ENCODE assay signal across 24 cellular contexts in genomic region chr11:93054279-93054678, GRCh38.
A peak's percentile ranks its signal among the peaks of the same experiment; 100 is the strongest.
DNase-seq lines count a peak whose midpoint lies in the region; ATAC-seq, FAIRE-seq and TF ChIP-seq lines count a peak whose summit lies in the region.
"Had no signal": no experiment of that assay in that cellular context is flagged by ENCODE, and none has a peak within 500 bp of the region (broad histone marks: within the 10 kb centered on the region; RNA-seq: fewer than 3 reads in every experiment).

No MANE protein-coding gene starts in this region.

- TF ChIP-seq CTCF in brain microvascular endothelial cell (IDR thresholded peaks at IDR 0.05; ENCODE audit: low read depth, low read length, missing control alignments) (no peak), Calu3 (IDR thresholded peaks at IDR 0.05; ENCODE audit: unreplicated experiment) (no peak), BE2C (IDR thresholded peaks at IDR 0.05; ENCODE audit: low read depth, low read length) (no peak)

- no peak overlapping the region for H2BK5ac ChIP-seq in mesenchymal stem cell (ENCODE audit: low read depth, low read length, poor library complexity, severe bottlenecking)

- no peak overlapping the region for H3K4me3 Mint-ChIP-seq in Calu3 (ENCODE audit: low read depth, unreplicated experiment)
- no peak overlapping the region for H3K4me3 Mint-ChIP-seq in stimulated activated naive B cell treated with anti-CD40 and anti-IgM and Interleukin-4, amounts not matched to agents 10 μg/mL and 1 μg/mL and 100 μg/mL, for 72 hours
- H3K4me3 Mint-ChIP-seq: CD4-positive, CD25-positive, alpha-beta regulatory T cell; endodermal cell; nephron; stimulated activated effector memory CD8-positive, alpha-beta T cell treated with anti-CD3 and anti-CD28 coated beads, Interleukin-12 subunit alpha, Interleukin-12 subunit beta, amount 100 ng/mL, for 72 hours had no signal

- peak overlapping the region in 1 of 2 experiments; percentile 26 for H3K4ac ChIP-seq in mesenchymal stem cell (ENCODE audit: low read depth in 1 of 2, low read length in 2 of 2)

- in situ Hi-C loops in brain microvascular endothelial cell (cut with HindIII; ENCODE audit: low pct_ligation_motif_present, low sequenced_read_pairs): no loop called here

- H3K9me3 ChIP-seq in mesenchymal stem cell (ENCODE audit: control insufficient read depth, low read length) (no peaks in the 10 kb centered on the region), BE2C (no peaks in the 10 kb centered on the region)
- H3K9me3 ChIP-seq: colonic mucosa, left lung, thoracic aorta had no signal

- H3K36me3 ChIP-seq in brain microvascular endothelial cell (replicated peaks): no peaks in the 10 kb centered on the region
- no peaks in the 10 kb centered on the region for H3K36me3 ChIP-seq in mesenchymal stem cell (ENCODE audit: control insufficient read depth in 1 of 2, insufficient read depth in 2 of 2, low read depth in 1 of 2, low read length in 2 of 2)
- H3K36me3 ChIP-seq in BE2C: no peaks in the 10 kb centered on the region
- H3K36me3 ChIP-seq: colonic mucosa, left lung, thoracic aorta had no signal

- no peaks in the 10 kb centered on the region for H3K27me3 Mint-ChIP-seq in Calu3 (ENCODE audit: unreplicated experiment)
- no peaks in the 10 kb centered on the region for H3K27me3 Mint-ChIP-seq in stimulated activated naive B cell treated with anti-CD40 and anti-IgM and Interleukin-4, amounts not matched to agents 10 μg/mL and 1 μg/mL and 100 μg/mL, for 72 hours
- H3K27me3 Mint-ChIP-seq: CD4-positive, CD25-positive, alpha-beta regulatory T cell had no signal

- H2BK12ac ChIP-seq in mesenchymal stem cell (ENCODE audit: low read length in 2 of 2): no peak overlapping the region

- peaks cover 6% of the 10 kb centered on the region for H3K4me1 Mint-ChIP-seq in Calu3 (ENCODE audit: low read depth, unreplicated experiment)
- H3K4me1 Mint-ChIP-seq in stimulated activated naive B cell treated with anti-CD40 and anti-IgM and Interleukin-4, amounts not matched to agents 10 μg/mL and 1 μg/mL and 100 μg/mL, for 72 hours: no peaks in the 10 kb centered on the region
- H3K4me1 Mint-ChIP-seq: CD4-positive, CD25-positive, alpha-beta regulatory T cell; stimulated activated effector memory CD8-positive, alpha-beta T cell treated with anti-CD3 and anti-CD28 coated beads, Interleukin-12 subunit alpha, Interleukin-12 subunit beta, amount 100 ng/mL, for 72 hours had no signal

- no peak for ATAC-seq in stimulated activated naive B cell treated with anti-CD40 and anti-IgM and Interleukin-4, amounts not matched to agents 10 μg/mL and 1 μg/mL and 100 μg/mL, for 72 hours (replicated peaks)

- H3K4me1 ChIP-seq in mesenchymal stem cell (ENCODE audit: control insufficient read depth, insufficient read depth, low read depth, low read length): no peaks in the 10 kb centered on the region
- H3K4me1 ChIP-seq in BE2C: peaks cover 7% of the 10 kb centered on the region
- H3K4me1 ChIP-seq: colonic mucosa, left lung had no signal

- intact Hi-C loops in Calu3 (cut with micrococcal nuclease; ENCODE audit: unreplicated experiment): no loop called here

- H3K4me2 ChIP-seq in mesenchymal stem cell (ENCODE audit: low read length, poor library complexity, severe bottlenecking): no peak overlapping the region

- H3K27me3 ChIP-seq in brain microvascular endothelial cell (replicated peaks) (no peaks in the 10 kb centered on the region), mesenchymal stem cell (ENCODE audit: control insufficient read depth in 1 of 2, insufficient read depth in 1 of 2, low read length in 2 of 2) (no peaks in the 10 kb centered on the region), BE2C (no peaks in the 10 kb centered on the region)
- H3K27me3 ChIP-seq: colonic mucosa, left lung had no signal

- BruUV-seq in Calu3 (replicated peaks; lab: Mats Ljungman, UMichigan): no TSS peak

- H3K4me3 ChIP-seq in brain microvascular endothelial cell (ENCODE audit: low read depth, low read length) (no peak overlapping the region), mesenchymal stem cell (ENCODE audit: insufficient read depth in 1 of 2, low read depth in 1 of 2, low read length in 2 of 2) (no peak overlapping the region), BE2C (ENCODE audit: low read depth, low read length) (no peak overlapping the region)
- H3K4me3 ChIP-seq: colonic mucosa, K562, left lung, thoracic aorta had no signal

- no peak overlapping the region for H4K91ac ChIP-seq in mesenchymal stem cell (ENCODE audit: low read length)

- H3K9me3 Mint-ChIP-seq in Calu3 (ENCODE audit: low read depth, unreplicated experiment): no peaks in the 10 kb centered on the region
- H3K9me3 Mint-ChIP-seq in stimulated activated naive B cell treated with anti-CD40 and anti-IgM and Interleukin-4, amounts not matched to agents 10 μg/mL and 1 μg/mL and 100 μg/mL, for 72 hours: no peaks in the 10 kb centered on the region
- H3K9me3 Mint-ChIP-seq: nephron had no signal

- no peak overlapping the region for H4K8ac ChIP-seq in mesenchymal stem cell (ENCODE audit: low read length)

- H2BK15ac ChIP-seq in mesenchymal stem cell (ENCODE audit: low read depth, poor library complexity, severe bottlenecking): no peak overlapping the region

- DNase-seq in H54 (ENCODE audit: insufficient read length, low spot score) (no peak), NCI-H460 (ENCODE audit: extremely low read depth, low read depth) (peak; percentile 13), brain microvascular endothelial cell (peak; percentile 11), mesenchymal stem cell (no peak), NCI-H446 (lab: John Stamatoyannopoulos, UW) (no peak), Calu3 (no peak), BE2C (no peak)
- no peak for DNase-seq in stimulated activated naive B cell treated with anti-CD40 and anti-IgM and Interleukin-4, amounts not matched to agents 10 μg/mL and 1 μg/mL and 100 μg/mL, for 72 hours
- DNase-seq: activated CD4-positive, alpha-beta T cell treated with anti-CD3 and anti-CD28 coated beads for 4 hours; activated naive CD4-positive, alpha-beta T cell treated with anti-CD3 and anti-CD28 coated beads, Interleukin-2, amount 50 U/mL, for 16 hours; colonic mucosa; endodermal cell; GDM1; NCI-H146; NCI-H748 treated with DMSO at 0.1 percent for 48 hours; SHP77 treated with DMSO at 0.1 percent for 48 hours had no signal

- no peak overlapping the region for H3K23ac ChIP-seq in mesenchymal stem cell (ENCODE audit: low read length in 2 of 2)

- H3K18ac ChIP-seq in mesenchymal stem cell (ENCODE audit: low read depth in 1 of 2, low read length in 2 of 2): peak overlapping the region in 1 of 2 experiments; percentile 52

- H2BK120ac ChIP-seq in mesenchymal stem cell (ENCODE audit: low read depth, low read length): no peak overlapping the region

- H3K27ac ChIP-seq in brain microvascular endothelial cell: peak overlapping the region; percentile 22
- no peak overlapping the region for H3K27ac ChIP-seq in mesenchymal stem cell (ENCODE audit: low read length, poor library complexity, severe bottlenecking)
- H3K27ac ChIP-seq: colonic mucosa, left lung, thoracic aorta had no signal

- 67% methylated on average over 4 of the region's 4 CpGs for WGBS in mesenchymal stem cell

- peak; percentile 30 for FAIRE-seq in H54 (lab: Jason Lieb, UNC)
- FAIRE-seq: GM18507, H1 had no signal

- H3K36me3 Mint-ChIP-seq in Calu3 (ENCODE audit: insufficient read depth, unreplicated experiment): peaks cover 5% of the 10 kb centered on the region
- no peaks in the 10 kb centered on the region for H3K36me3 Mint-ChIP-seq in stimulated activated naive B cell treated with anti-CD40 and anti-IgM and Interleukin-4, amounts not matched to agents 10 μg/mL and 1 μg/mL and 100 μg/mL, for 72 hours
- H3K36me3 Mint-ChIP-seq: CD4-positive, CD25-positive, alpha-beta regulatory T cell; stimulated activated effector memory CD8-positive, alpha-beta T cell treated with anti-CD3 and anti-CD28 coated beads, Interleukin-12 subunit alpha, Interleukin-12 subunit beta, amount 100 ng/mL, for 72 hours had no signal

- H2AFZ ChIP-seq in mesenchymal stem cell (ENCODE audit: low read depth, low read length): no peak overlapping the region

- no peak overlapping the region for H3K14ac ChIP-seq in mesenchymal stem cell (ENCODE audit: low read length in 2 of 2)

- peak overlapping the region; percentile 46 for H3K9ac ChIP-seq in mesenchymal stem cell (ENCODE audit: low read length)

- H2AK5ac ChIP-seq in mesenchymal stem cell (ENCODE audit: low read length, severe bottlenecking): no peak overlapping the region

- no peak overlapping the region for H3K27ac Mint-ChIP-seq in Calu3 (ENCODE audit: unreplicated experiment)
- no peak overlapping the region for H3K27ac Mint-ChIP-seq in stimulated activated naive B cell treated with anti-CD40 and anti-IgM and Interleukin-4, amounts not matched to agents 10 μg/mL and 1 μg/mL and 100 μg/mL, for 72 hours
- H3K27ac Mint-ChIP-seq: endodermal cell; nephron; stimulated activated effector memory CD8-positive, alpha-beta T cell treated with anti-CD3 and anti-CD28 coated beads, Interleukin-12 subunit alpha, Interleukin-12 subunit beta, amount 100 ng/mL, for 72 hours had no signal

- TF ChIP-seq POLR2A in H54 (IDR thresholded peaks at IDR 0.05; ENCODE audit: low read depth, low read length): no peak

- no peaks in the 10 kb centered on the region for H3K79me1 ChIP-seq in mesenchymal stem cell (replicated peaks; ENCODE audit: low read length, poor library complexity, severe bottlenecking)

- CTCF ChIA-PET in Calu3 (lab: Charles Lee): no interaction called here

Comparison
In these comparisons a context has a peak if more than half of its experiments do, and no peak if none do; other contexts are left out.
1. DNase-seq: peak in NCI-H460 (single experiment) and brain microvascular endothelial cell (single experiment); none in H54 (single experiment), mesenchymal stem cell (single experiment), NCI-H446 (0 of 2), Calu3 (single experiment), stimulated activated naive B cell treated with anti-CD40 and anti-IgM and Interleukin-4, amounts not matched to agents 10 μg/mL and 1 μg/mL and 100 μg/mL, for 72 hours (single experiment) and BE2C (single experiment).